ENCODE assay signal across 8 cellular contexts in the genomic region with DNA sequence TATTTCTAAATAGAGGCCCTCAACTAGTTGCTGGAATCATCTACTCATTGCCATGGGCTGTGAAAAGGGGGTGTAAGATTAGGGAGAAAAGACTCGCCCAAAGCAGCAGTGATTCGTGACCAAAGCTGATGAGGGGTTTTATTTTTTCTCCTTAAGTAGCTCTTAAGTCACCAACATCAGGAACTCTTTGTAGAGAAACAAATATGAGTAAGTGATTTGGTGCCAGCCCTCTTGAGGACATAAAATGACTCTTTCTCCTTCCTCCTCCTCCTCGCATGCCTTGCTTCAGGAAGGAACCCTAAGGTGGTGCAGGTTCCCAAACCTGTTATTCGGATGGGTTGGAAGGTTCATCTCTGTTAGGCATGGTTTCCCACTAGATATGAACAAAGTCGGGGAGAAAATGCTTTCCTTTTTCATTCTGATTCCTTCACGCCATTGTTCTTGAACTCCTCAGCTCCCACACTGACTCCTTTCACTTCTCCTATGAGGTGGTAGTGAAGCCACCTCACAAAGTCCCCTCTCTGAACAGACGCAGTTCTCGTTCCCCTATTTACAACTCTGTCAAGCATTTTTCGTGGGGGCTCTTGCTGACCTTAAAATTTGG.
DNase-seq lines count a peak whose midpoint lies in the region; ATAC-seq, FAIRE-seq and TF ChIP-seq lines count a peak whose summit lies in the region.

No MANE protein-coding gene starts in this region.

- ATAC-seq in Right ventricle myocardium superior (ENCODE audit: poor library complexity) (no peak), HG03521 (IDR thresholded peaks at IDR 0.05; ENCODE audit: unreplicated experiment) (peak; percentile 21), upper lobe of right lung (no peak), GM18909 (IDR thresholded peaks at IDR 0.05; ENCODE audit: poor library complexity, unreplicated experiment) (no peak)

- no peak overlapping the region for H3K4me3 ChIP-seq in left ventricle myocardium inferior
- no peak overlapping the region for H3K4me3 ChIP-seq in esophagus muscularis mucosa
- H3K4me3 ChIP-seq in upper lobe of right lung, result no peak overlapping the region
- H3K4me3 ChIP-seq in kidney (ENCODE audit: low read length in 2 of 2), result no peak overlapping the region

- H3K27ac ChIP-seq in left ventricle myocardium inferior (replicated peaks) (peak overlapping the region; percentile 3), esophagus muscularis mucosa (replicated peaks in 1 of 4) (peak overlapping the region; percentile 88 to 94 (median 92)), upper lobe of right lung (peak overlapping the region; percentile 45), kidney (ENCODE audit: low read depth in 2 of 2, low read length in 2 of 2) (peak overlapping the region in 1 of 2 donors; percentile 35)

- H3K36me3 ChIP-seq in left ventricle myocardium inferior, result no peaks in the 10 kb centered on the region
- no peaks in the 10 kb centered on the region for H3K36me3 ChIP-seq in esophagus muscularis mucosa
- no peaks in the 10 kb centered on the region for H3K36me3 ChIP-seq in upper lobe of right lung
- H3K36me3 ChIP-seq in kidney (ENCODE audit: control insufficient read depth in 1 of 2, insufficient read depth in 2 of 2, low read length in 2 of 2), result no peaks in the 10 kb centered on the region

- no peak for TF ChIP-seq POLR2A in esophagus muscularis mucosa (IDR thresholded peaks at IDR 0.05; ENCODE audit: low read depth)

- no peak for DNase-seq in left ventricle myocardium inferior
- DNase-seq in Right ventricle myocardium superior, result no peak
- DNase-seq in esophagus muscularis mucosa (ENCODE audit: extremely low spot score), result no peak
- no peak for DNase-seq in upper lobe of right lung
- DNase-seq in kidney, result no peak
- DNase-seq in NCI-H748 (lab: John Stamatoyannopoulos, UW; ENCODE audit: unreplicated experiment), result no peak

- no peaks in the 10 kb centered on the region for H3K27me3 ChIP-seq in left ventricle myocardium inferior (ENCODE audit: low read depth)
- H3K27me3 ChIP-seq in esophagus muscularis mucosa, result no peaks in the 10 kb centered on the region
- H3K27me3 ChIP-seq in upper lobe of right lung, result no peaks in the 10 kb centered on the region

- FAIRE-seq in kidney (lab: Jason Lieb, UNC), result no peak

- intact Hi-C loops in left ventricle myocardium inferior (cut with micrococcal nuclease), result no loop called here
- intact Hi-C loops in Right ventricle myocardium superior (cut with DNase I), result no loop called here
- intact Hi-C loops in esophagus muscularis mucosa (cut with DNase I), result loop anchor here (5.0 kb wide), 1 partner anchor 111 kb away; no protein-coding TSS in a partner anchor
- intact Hi-C loops in upper lobe of right lung (cut with DNase I), result no loop called here
- intact Hi-C loops in kidney (cut with DNase I), result no loop called here

- no peak overlapping the region for H3K9ac ChIP-seq in kidney (ENCODE audit: low read length in 2 of 2)

- H3K9me3 ChIP-seq in left ventricle myocardium inferior (replicated peaks) (no peaks in the 10 kb centered on the region), esophagus muscularis mucosa (no peaks in the 10 kb centered on the region), upper lobe of right lung (no peaks in the 10 kb centered on the region), kidney (ENCODE audit: control insufficient read depth in 1 of 2, low read length in 2 of 2) (no peaks in the 10 kb centered on the region)

- H3K4me1 ChIP-seq in left ventricle myocardium inferior (peaks cover 86% of the 10 kb centered on the region), esophagus muscularis mucosa (peaks cover 49 to 93% (median 92%) of the 10 kb centered on the region in 4 donors), upper lobe of right lung (peaks cover 77% of the 10 kb centered on the region), kidney (ENCODE audit: control insufficient read depth in 1 of 2, insufficient read depth in 1 of 2, low read depth in 1 of 2, low read length in 2 of 2) (peaks cover 15 to 30% of the 10 kb centered on the region in 2 donors)

- TF ChIP-seq CTCF in left ventricle myocardium inferior (IDR thresholded peaks at IDR 0.05; ENCODE audit: borderline replicate concordance) (no peak), esophagus muscularis mucosa (IDR thresholded peaks at IDR 0.05) (no peak), upper lobe of right lung (IDR thresholded peaks at IDR 0.05) (no peak), kidney (IDR thresholded peaks at IDR 0.05; ENCODE audit: borderline replicate concordance, extremely low read depth, insufficient read depth) (no peak)

- WGBS in esophagus muscularis mucosa, result 72% methylated on average over 9 of the region's 9 CpGs

- TF ChIP-seq EP300 in esophagus muscularis mucosa (IDR thresholded peaks at IDR 0.05), result no peak
